9 cellular contexts compared by ENCODE assay signal in the genomic region with DNA sequence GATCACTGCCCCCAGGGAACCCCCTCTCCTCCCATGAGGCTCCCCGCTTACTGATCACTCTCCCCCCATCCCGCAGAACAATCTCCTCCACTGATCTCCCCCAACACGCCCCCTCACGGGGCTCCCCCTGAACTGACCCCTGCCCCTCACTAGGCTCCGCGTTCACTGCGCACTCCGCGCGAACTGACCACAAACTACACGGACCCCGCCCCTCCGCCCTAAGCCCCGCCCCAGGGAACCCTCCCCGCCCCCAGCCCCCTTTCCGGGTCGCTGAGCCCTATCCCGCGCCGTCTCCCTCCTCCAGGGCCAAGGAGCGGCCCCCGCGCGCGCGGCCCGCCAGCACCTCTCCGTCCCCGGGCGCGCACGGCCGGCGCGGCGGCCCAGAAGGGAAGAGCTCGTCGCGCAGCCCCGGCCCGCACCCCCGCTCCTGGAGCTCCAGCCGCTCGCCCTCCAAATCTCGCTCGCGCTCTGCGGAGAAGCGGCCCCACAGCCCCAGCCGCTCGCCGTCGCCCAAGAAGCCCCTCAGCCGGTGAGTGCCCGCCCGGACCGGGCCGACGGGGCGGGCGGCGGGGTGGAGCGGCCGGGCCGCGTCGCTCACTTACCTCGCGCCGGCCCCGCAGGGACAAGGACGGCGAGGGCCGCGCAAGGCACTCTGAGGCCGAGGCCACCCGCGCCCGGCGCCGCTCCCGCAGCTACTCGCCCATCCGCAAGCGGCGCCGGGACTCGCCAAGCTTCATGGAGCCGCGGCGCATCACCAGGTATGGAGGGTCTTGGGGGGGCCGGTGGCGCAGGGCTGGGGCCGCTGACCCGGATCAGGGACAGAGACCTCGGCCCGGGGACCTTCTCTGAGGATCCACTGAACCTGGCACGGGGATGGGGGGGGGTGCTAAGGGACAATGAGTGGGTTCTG.
DNase-seq lines count a peak whose midpoint lies in the region; ATAC-seq and TF ChIP-seq lines count a peak whose summit lies in the region.
"Had no signal": no experiment of that assay in that cellular context is flagged by ENCODE, and none has a peak within 500 bp of the region (broad histone marks: within the 10 kb centered on the region; RNA-seq: fewer than 3 reads in every experiment).

No MANE protein-coding gene starts in this region.

- peak overlapping the region; percentile 23 for H3K4me3 ChIP-seq in astrocyte of the cerebellum (ENCODE audit: low read depth, low read length)

- DNase-seq in NCI-H146 (lab: John Stamatoyannopoulos, UW) = peak; percentile 27
- DNase-seq in NCI-H146 treated with DMSO at 0.1 percent for 48 hours (lab: John Stamatoyannopoulos, UW; ENCODE audit: unreplicated experiment) = no peak
- DNase-seq in astrocyte of the cerebellum (ENCODE audit: low read depth) = no peak
- DNase-seq in iPS-NIHi11 (ENCODE audit: low spot score) = peak; percentile 78
- peak; percentile 15 for DNase-seq in stimulated activated naive CD4-positive, alpha-beta T cell treated with Interleukin-2 at 50 U/mL for 16 hours (lab: John Stamatoyannopoulos, UW)
- DNase-seq in NCI-H1417 (lab: John Stamatoyannopoulos, UW) = no peak
- DNase-seq: KG1 had no signal

- TF ChIP-seq CTCF in astrocyte of the cerebellum (IDR thresholded peaks at IDR 0.05; ENCODE audit: low read depth, low read length, missing control alignments) = no peak

- ATAC-seq in GM21360 (IDR thresholded peaks at IDR 0.05; ENCODE audit: unreplicated experiment) (no peak), HG03342 (IDR thresholded peaks at IDR 0.05; ENCODE audit: unreplicated experiment) (no peak)

- in situ Hi-C loops in astrocyte of the cerebellum (cut with HindIII; ENCODE audit: low sequenced_read_pairs) = loop anchor here (10.0 kb wide), 1 partner anchor 58 kb away; no protein-coding TSS in a partner anchor

Comparison
In these comparisons a context has a peak if more than half of its experiments do, and no peak if none do; other contexts are left out.
1. DNase-seq: peak in NCI-H146 (single experiment), iPS-NIHi11 (single experiment) and stimulated activated naive CD4-positive, alpha-beta T cell treated with Interleukin-2 at 50 U/mL for 16 hours (single experiment); none in NCI-H146 treated with DMSO at 0.1 percent for 48 hours (single experiment), astrocyte of the cerebellum (single experiment) and NCI-H1417 (0 of 3).